ENCODE assay signal across 10 cellular contexts in genomic region chr6:3885262-3886036, GRCh38. TPM values are rescaled to one million over a fixed set of nuclear protein-coding genes. Genes with fewer than 3 reads are reported as not detected.
DNase-seq lines count a peak whose midpoint lies in the region; ATAC-seq and TF ChIP-seq lines count a peak whose summit lies in the region.
"Had no signal": no experiment of that assay in that cellular context is flagged by ENCODE, and none has a peak within 500 bp of the region (broad histone marks: within the 10 kb centered on the region; RNA-seq: fewer than 3 reads in every experiment).

No MANE protein-coding gene starts in this region.

- no peaks in the 10 kb centered on the region for H3K4me1 Mint-ChIP-seq in activated T-cell treated with anti-CD3 and anti-CD28 coated beads, Interleukin-2, amount 50 U/mL, for 4 hours (ENCODE audit: low read depth)

- no peak for ATAC-seq in activated T-cell treated with anti-CD3 and anti-CD28 coated beads, Interleukin-2, amount 50 U/mL, for 4 hours
- no peak for ATAC-seq in GM21723 (IDR thresholded peaks at IDR 0.05; ENCODE audit: unreplicated experiment)
- ATAC-seq in GM19035 (IDR thresholded peaks at IDR 0.05; ENCODE audit: unreplicated experiment): no peak

- DNase-seq in AG09319 (ENCODE audit: extremely low read depth, low read depth): no peak
- no peak for DNase-seq in HFF-Myc (ENCODE audit: extremely low read depth, low read depth)
- peak; percentile 59 for DNase-seq in SW480 (ENCODE audit: low spot score)
- peak; percentile 70 for DNase-seq in kidney tubule cell (ENCODE audit: low spot score)
- DNase-seq in activated T-cell treated with anti-CD3 and anti-CD28 coated beads, Interleukin-2, amount 50 U/mL, for 4 hours: no peak
- DNase-seq in occipital lobe (lab: John Stamatoyannopoulos, UW): no peak
- DNase-seq: glutamatergic neuron, NCI-H1694 had no signal

- H3K4me3 Mint-ChIP-seq in activated T-cell treated with anti-CD3 and anti-CD28 coated beads, Interleukin-2, amount 50 U/mL, for 4 hours: no peak overlapping the region

- H3K9me3 Mint-ChIP-seq in activated T-cell treated with anti-CD3 and anti-CD28 coated beads, Interleukin-2, amount 50 U/mL, for 4 hours: no peaks in the 10 kb centered on the region

- no peak overlapping the region for H3K4me3 ChIP-seq in HFF-Myc (replicated peaks; ENCODE audit: low read depth, low read length)

- TF ChIP-seq CTCF in AG09319 (IDR thresholded peaks at IDR 0.05; ENCODE audit: low read depth, low read length) (peak; percentile 22), HFF-Myc (IDR thresholded peaks at IDR 0.05; ENCODE audit: low read depth, low read length, missing control alignments) (peak; percentile 46)

- no peaks in the 10 kb centered on the region for H3K36me3 Mint-ChIP-seq in activated T-cell treated with anti-CD3 and anti-CD28 coated beads, Interleukin-2, amount 50 U/mL, for 4 hours (ENCODE audit: insufficient read depth)

- H3K27me3 Mint-ChIP-seq in activated T-cell treated with anti-CD3 and anti-CD28 coated beads, Interleukin-2, amount 50 U/mL, for 4 hours (ENCODE audit: low read depth): peaks cover 3% of the 10 kb centered on the region

RNA-seq across cellular contexts. Expression of gene FAM50B, which starts 36.3 kb away (rescaled TPM):
- 10 to 100 TPM in 1 of 3 donors, 1 to 10 TPM in 2; 8.8 to 11.4 (median 9.3) TPM for total RNA-seq in activated T-cell treated with anti-CD3 and anti-CD28 coated beads, Interleukin-2, amount 50 U/mL, for 4 hours
- 20.6 TPM for total RNA-seq in occipital lobe

Comparison
In these comparisons a context has a peak if more than half of its experiments do, and no peak if none do; other contexts are left out.
1. DNase-seq: peak in SW480 (single experiment) and kidney tubule cell (single experiment); none in AG09319 (single experiment), HFF-Myc (single experiment), activated T-cell treated with anti-CD3 and anti-CD28 coated beads, Interleukin-2, amount 50 U/mL, for 4 hours (single experiment) and occipital lobe (single experiment).